1 cellular context compared by ENCODE assay signal in the genomic region with DNA sequence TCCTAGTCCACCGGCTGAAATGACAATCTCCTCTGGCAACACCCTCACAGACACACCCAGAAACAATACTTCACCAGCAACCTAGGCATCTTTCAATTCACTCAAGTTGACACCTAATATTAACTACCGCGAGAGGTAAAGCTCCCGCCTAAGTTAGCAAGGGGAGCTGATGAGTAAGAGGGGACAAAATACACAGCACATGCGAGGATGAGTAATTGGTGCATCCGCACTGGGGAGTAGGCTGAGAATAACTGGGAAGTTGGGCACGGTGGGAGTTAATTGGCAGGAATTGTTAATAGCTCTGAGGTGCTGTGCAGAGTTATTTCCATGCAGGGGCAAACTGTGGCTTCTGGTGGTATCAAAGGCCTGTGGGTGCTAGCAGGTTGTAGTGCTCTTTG.
TF ChIP-seq lines count a peak whose summit lies in the region.

No MANE protein-coding gene starts in this region.

TF ChIP-seq in GM23338, 12 proteins besides CTCF, POLR2A, EP300 and RAD21 (continued from another document):
- TF ChIP-seq, protein P1, sequence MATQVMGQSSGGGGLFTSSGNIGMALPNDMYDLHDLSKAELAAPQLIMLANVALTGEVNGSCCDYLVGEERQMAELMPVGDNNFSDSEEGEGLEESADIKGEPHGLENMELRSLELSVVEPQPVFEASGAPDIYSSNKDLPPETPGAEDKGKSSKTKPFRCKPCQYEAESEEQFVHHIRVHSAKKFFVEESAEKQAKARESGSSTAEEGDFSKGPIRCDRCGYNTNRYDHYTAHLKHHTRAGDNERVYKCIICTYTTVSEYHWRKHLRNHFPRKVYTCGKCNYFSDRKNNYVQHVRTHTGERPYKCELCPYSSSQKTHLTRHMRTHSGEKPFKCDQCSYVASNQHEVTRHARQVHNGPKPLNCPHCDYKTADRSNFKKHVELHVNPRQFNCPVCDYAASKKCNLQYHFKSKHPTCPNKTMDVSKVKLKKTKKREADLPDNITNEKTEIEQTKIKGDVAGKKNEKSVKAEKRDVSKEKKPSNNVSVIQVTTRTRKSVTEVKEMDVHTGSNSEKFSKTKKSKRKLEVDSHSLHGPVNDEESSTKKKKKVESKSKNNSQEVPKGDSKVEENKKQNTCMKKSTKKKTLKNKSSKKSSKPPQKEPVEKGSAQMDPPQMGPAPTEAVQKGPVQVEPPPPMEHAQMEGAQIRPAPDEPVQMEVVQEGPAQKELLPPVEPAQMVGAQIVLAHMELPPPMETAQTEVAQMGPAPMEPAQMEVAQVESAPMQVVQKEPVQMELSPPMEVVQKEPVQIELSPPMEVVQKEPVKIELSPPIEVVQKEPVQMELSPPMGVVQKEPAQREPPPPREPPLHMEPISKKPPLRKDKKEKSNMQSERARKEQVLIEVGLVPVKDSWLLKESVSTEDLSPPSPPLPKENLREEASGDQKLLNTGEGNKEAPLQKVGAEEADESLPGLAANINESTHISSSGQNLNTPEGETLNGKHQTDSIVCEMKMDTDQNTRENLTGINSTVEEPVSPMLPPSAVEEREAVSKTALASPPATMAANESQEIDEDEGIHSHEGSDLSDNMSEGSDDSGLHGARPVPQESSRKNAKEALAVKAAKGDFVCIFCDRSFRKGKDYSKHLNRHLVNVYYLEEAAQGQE (IDR thresholded peaks at IDR 0.05; ENCODE audit: unreplicated experiment) = no peak
- TF ChIP-seq ZNF114 (CRISPR knock-in tag; IDR thresholded peaks at IDR 0.05) = no peak
